Comparison of ENCODE assay signal across 17 cellular contexts in genomic region chr11:61116426-61117214, GRCh38. TPM values are rescaled to one million over a fixed set of nuclear protein-coding genes. Genes with fewer than 3 reads are reported as not detected.
DNase-seq lines count a peak whose midpoint lies in the region; ATAC-seq and TF ChIP-seq lines count a peak whose summit lies in the region.
"Had no signal": no experiment of that assay in that cellular context is flagged by ENCODE, and none has a peak within 500 bp of the region (broad histone marks: within the 10 kb centered on the region; RNA-seq: fewer than 3 reads in every experiment).

No MANE protein-coding gene starts in this region.

- no peaks in the 10 kb centered on the region for H3K9me2 ChIP-seq in MM.1S (replicated peaks; ENCODE audit: insufficient read depth, low read length)

- H3K4me2 ChIP-seq in MM.1S (ENCODE audit: low read depth, low read length), result no peak overlapping the region

- H3K27ac Mint-ChIP-seq in activated CD8-positive, alpha-beta memory T cell treated with anti-CD3 and anti-CD28 coated beads, Interleukin-2, amount 10 ng/mL, durations not matched to agents 7 days and 5 days, result peak overlapping the region; percentile 66
- H3K27ac Mint-ChIP-seq in chondrocyte (ENCODE audit: unreplicated experiment), result no peak overlapping the region
- peak overlapping the region; percentile 21 for H3K27ac Mint-ChIP-seq in stimulated activated memory B cell treated with anti-CD40 and anti-IgM and Interleukin-4, amounts not matched to agents 10 μg/mL and 1 μg/mL and 100 μg/mL, for 72 hours
- no peak overlapping the region for H3K27ac Mint-ChIP-seq in WTC11

- H3K27me3 Mint-ChIP-seq in activated CD8-positive, alpha-beta memory T cell treated with anti-CD3 and anti-CD28 coated beads, Interleukin-2, amount 10 ng/mL, durations not matched to agents 7 days and 5 days, result no peaks in the 10 kb centered on the region
- H3K27me3 Mint-ChIP-seq in chondrocyte (ENCODE audit: low read depth), result peaks cover 2% of the 10 kb centered on the region
- no peaks in the 10 kb centered on the region for H3K27me3 Mint-ChIP-seq in stimulated activated memory B cell treated with anti-CD40 and anti-IgM and Interleukin-4, amounts not matched to agents 10 μg/mL and 1 μg/mL and 100 μg/mL, for 72 hours
- H3K27me3 Mint-ChIP-seq in WTC11 (ENCODE audit: low read depth), result no peaks in the 10 kb centered on the region
- H3K27me3 Mint-ChIP-seq: naive B cell had no signal

- POLR2A ChIA-PET in WTC11 (lab: Charles Lee), result no interaction called here

- H3K9me3 ChIP-seq in RWPE2 (ENCODE audit: severe bottlenecking), result no peaks in the 10 kb centered on the region
- H3K9me3 ChIP-seq in MM.1S (replicated peaks; ENCODE audit: insufficient read depth, low read length), result no peaks in the 10 kb centered on the region
- H3K9me3 ChIP-seq: Caco-2, thoracic aorta had no signal

- no peak for ATAC-seq in activated CD8-positive, alpha-beta memory T cell treated with anti-CD3 and anti-CD28 coated beads, Interleukin-2, amount 10 ng/mL, durations not matched to agents 7 days and 5 days
- no peak for ATAC-seq in RWPE2 (ENCODE audit: low read depth)
- ATAC-seq in stimulated activated memory B cell treated with anti-CD40 and anti-IgM and Interleukin-4, amounts not matched to agents 10 μg/mL and 1 μg/mL and 100 μg/mL, for 72 hours, result no peak
- ATAC-seq in WTC11, result no peak
- ATAC-seq: left ventricle myocardium superior had no signal

- no peak overlapping the region for H2AFZ ChIP-seq in MM.1S (ENCODE audit: low read length)

- H3K4me1 Mint-ChIP-seq in activated CD8-positive, alpha-beta memory T cell treated with anti-CD3 and anti-CD28 coated beads, Interleukin-2, amount 10 ng/mL, durations not matched to agents 7 days and 5 days, result peaks cover 66% of the 10 kb centered on the region
- H3K4me1 Mint-ChIP-seq in chondrocyte (ENCODE audit: low read depth) (no peaks in the 10 kb centered on the region), WTC11 (no peaks in the 10 kb centered on the region)
- peaks cover 37% of the 10 kb centered on the region for H3K4me1 Mint-ChIP-seq in stimulated activated memory B cell treated with anti-CD40 and anti-IgM and Interleukin-4, amounts not matched to agents 10 μg/mL and 1 μg/mL and 100 μg/mL, for 72 hours

- no peaks in the 10 kb centered on the region for H3K36me3 ChIP-seq in RWPE2 (ENCODE audit: low read depth)
- H3K36me3 ChIP-seq in MM.1S (replicated peaks; ENCODE audit: insufficient read depth, low read length), result no peaks in the 10 kb centered on the region
- H3K36me3 ChIP-seq: brain microvascular endothelial cell, thoracic aorta had no signal

- H3K4me1 ChIP-seq in RWPE2 (ENCODE audit: insufficient read depth, poor library complexity, severe bottlenecking) (no peaks in the 10 kb centered on the region), MM.1S (ENCODE audit: low read length) (no peaks in the 10 kb centered on the region)
- H3K4me1 ChIP-seq: Caco-2 had no signal

- no peaks in the 10 kb centered on the region for H3K79me2 ChIP-seq in MM.1S (ENCODE audit: low read length)

- H3K4me3 ChIP-seq in RWPE2 (ENCODE audit: severe bottlenecking) (no peak overlapping the region), MM.1S (ENCODE audit: low read length) (no peak overlapping the region)
- H3K4me3 ChIP-seq: thoracic aorta had no signal

- no peak for TF ChIP-seq CTCF in RWPE2 (IDR thresholded peaks at IDR 0.05; ENCODE audit: poor library complexity, severe bottlenecking)
- no peak for TF ChIP-seq CTCF in chondrocyte (IDR thresholded peaks at IDR 0.05)
- TF ChIP-seq CTCF in WTC11 (IDR thresholded peaks at IDR 0.05), result no peak
- TF ChIP-seq CTCF in MM.1S (IDR thresholded peaks at IDR 0.05; ENCODE audit: low read length), result no peak

- no peaks in the 10 kb centered on the region for H3F3A ChIP-seq in MM.1S (ENCODE audit: insufficient read depth, low read length)

- DNase-seq in activated CD8-positive, alpha-beta memory T cell treated with anti-CD3 and anti-CD28 coated beads, Interleukin-2, amount 10 ng/mL, durations not matched to agents 7 days and 5 days, result no peak
- no peak for DNase-seq in activated CD8-positive, alpha-beta memory T cell treated with anti-CD3 and anti-CD28 coated beads for 24 hours
- DNase-seq in RWPE2 (ENCODE audit: low spot score) (peak; percentile 3), chondrocyte (ENCODE audit: low spot score) (peak; percentile 49), WTC11 (ENCODE audit: low spot score) (no peak), NCI-H82 treated with DMSO at 0.1 percent for 48 hours (lab: John Stamatoyannopoulos, UW; ENCODE audit: unreplicated experiment) (no peak), MM.1S (no peak)
- DNase-seq: brain microvascular endothelial cell; Caco-2; effector CD4-positive, alpha-beta T cell; left ventricle myocardium superior; naive B cell; NCI-H187 treated with DMSO at 0.1 percent for 48 hours; NCI-H526 had no signal

- H3K36me3 Mint-ChIP-seq in activated CD8-positive, alpha-beta memory T cell treated with anti-CD3 and anti-CD28 coated beads, Interleukin-2, amount 10 ng/mL, durations not matched to agents 7 days and 5 days, result peaks cover 68% of the 10 kb centered on the region
- no peaks in the 10 kb centered on the region for H3K36me3 Mint-ChIP-seq in chondrocyte (ENCODE audit: low read depth)
- no peaks in the 10 kb centered on the region for H3K36me3 Mint-ChIP-seq in stimulated activated memory B cell treated with anti-CD40 and anti-IgM and Interleukin-4, amounts not matched to agents 10 μg/mL and 1 μg/mL and 100 μg/mL, for 72 hours
- no peaks in the 10 kb centered on the region for H3K36me3 Mint-ChIP-seq in WTC11

- H3K9ac ChIP-seq in MM.1S (ENCODE audit: low read length), result no peak overlapping the region

- CTCF ChIA-PET in activated CD8-positive, alpha-beta memory T cell treated with anti-CD3 and anti-CD28 coated beads, Interleukin-2, amount 10 ng/mL, durations not matched to agents 7 days and 5 days (lab: Charles Lee), result interaction anchor here (1.0 to 6.5 kb wide), 4 partner anchors 14 to 285 kb away, joined by 3 to 45 read pairs (median 4); no protein-coding TSS in a partner anchor
- CTCF ChIA-PET in WTC11 (lab: Charles Lee), result interaction anchor here (0.6 kb wide), 1 partner anchor 56 kb away, joined by 3 read pairs; no protein-coding TSS in a partner anchor

- H3K27ac ChIP-seq in RWPE2 (ENCODE audit: poor library complexity, severe bottlenecking), result no peak overlapping the region
- H3K27ac ChIP-seq in MM.1S (ENCODE audit: low read length), result no peak overlapping the region
- H3K27ac ChIP-seq: brain microvascular endothelial cell, thoracic aorta, VCaP had no signal

- H3K27me3 ChIP-seq in RWPE2 (ENCODE audit: insufficient read depth, poor library complexity, severe bottlenecking) (no peaks in the 10 kb centered on the region), MM.1S (replicated peaks; ENCODE audit: insufficient read depth, low read length) (no peaks in the 10 kb centered on the region)
- H3K27me3 ChIP-seq: brain microvascular endothelial cell had no signal

- peaks cover 3% of the 10 kb centered on the region for H3K9me3 Mint-ChIP-seq in activated CD8-positive, alpha-beta memory T cell treated with anti-CD3 and anti-CD28 coated beads, Interleukin-2, amount 10 ng/mL, durations not matched to agents 7 days and 5 days (ENCODE audit: low read depth)
- no peaks in the 10 kb centered on the region for H3K9me3 Mint-ChIP-seq in chondrocyte (ENCODE audit: low read depth)
- peaks cover 6% of the 10 kb centered on the region for H3K9me3 Mint-ChIP-seq in stimulated activated memory B cell treated with anti-CD40 and anti-IgM and Interleukin-4, amounts not matched to agents 10 μg/mL and 1 μg/mL and 100 μg/mL, for 72 hours
- no peaks in the 10 kb centered on the region for H3K9me3 Mint-ChIP-seq in WTC11
- H3K9me3 Mint-ChIP-seq: naive B cell had no signal

- H3K4me3 Mint-ChIP-seq in activated CD8-positive, alpha-beta memory T cell treated with anti-CD3 and anti-CD28 coated beads, Interleukin-2, amount 10 ng/mL, durations not matched to agents 7 days and 5 days, result no peak overlapping the region
- no peak overlapping the region for H3K4me3 Mint-ChIP-seq in chondrocyte (ENCODE audit: unreplicated experiment)
- H3K4me3 Mint-ChIP-seq in stimulated activated memory B cell treated with anti-CD40 and anti-IgM and Interleukin-4, amounts not matched to agents 10 μg/mL and 1 μg/mL and 100 μg/mL, for 72 hours, result no peak overlapping the region
- no peak overlapping the region for H3K4me3 Mint-ChIP-seq in WTC11
- H3K4me3 Mint-ChIP-seq: naive B cell had no signal

- no peaks in the 10 kb centered on the region for H4K20me1 ChIP-seq in MM.1S (ENCODE audit: insufficient read depth, low read length)

TF ChIP-seq in WTC11, 78 proteins besides CTCF, POLR2A, EP300 and RAD21 (continues in another document):
- TF ChIP-seq ZNF232 (CRISPR knock-in tag; IDR thresholded peaks at IDR 0.05) (no peak), ZMAT4 (CRISPR knock-in tag; IDR thresholded peaks at IDR 0.05) (no peak), TEAD1 (CRISPR knock-in tag; IDR thresholded peaks at IDR 0.05) (no peak), ZNF138 (CRISPR knock-in tag; conservative IDR thresholded peaks at IDR 0.05) (no peak), TCF7 (CRISPR knock-in tag; IDR thresholded peaks at IDR 0.05; ENCODE audit: low read depth) (no peak), SMAD3 (CRISPR knock-in tag; IDR thresholded peaks at IDR 0.05; ENCODE audit: borderline replicate concordance) (no peak), USF2 (CRISPR knock-in tag; IDR thresholded peaks at IDR 0.05) (no peak)

RNA-seq across cellular contexts. Expression of gene CD5, which starts 14.3 kb away (rescaled TPM):
- 100 to 1,000 TPM; 134 to 152 TPM for total RNA-seq in activated CD8-positive, alpha-beta memory T cell treated with anti-CD3 and anti-CD28 coated beads, Interleukin-2, amount 10 ng/mL, durations not matched to agents 7 days and 5 days
- total RNA-seq in chondrocyte, result not detected in 3 replicates
- 0.30 to 0.37 TPM (median 0.32 TPM) in 3 replicates for total RNA-seq in WTC11 (2021)
- total RNA-seq: Caco-2 had no signal

RNA-seq across cellular contexts. Expression of gene VPS37C, which starts 44.6 kb away (rescaled TPM):
- 1 to 10 TPM; 5.4 to 5.6 TPM for total RNA-seq in activated CD8-positive, alpha-beta memory T cell treated with anti-CD3 and anti-CD28 coated beads, Interleukin-2, amount 10 ng/mL, durations not matched to agents 7 days and 5 days
- total RNA-seq in chondrocyte (15.3 to 20.5 TPM (median 19.6 TPM) in 3 replicates), WTC11 (2021) (22.2 to 23.9 TPM (median 23.4 TPM) in 3 replicates)

Comparison
In these comparisons a context has a peak if more than half of its experiments do, and no peak if none do; other contexts are left out.
1. DNase-seq: peak in RWPE2 (single experiment) and chondrocyte (single experiment); none in activated CD8-positive, alpha-beta memory T cell treated with anti-CD3 and anti-CD28 coated beads, Interleukin-2, amount 10 ng/mL, durations not matched to agents 7 days and 5 days (single experiment), activated CD8-positive, alpha-beta memory T cell treated with anti-CD3 and anti-CD28 coated beads for 24 hours (single experiment), WTC11 (single experiment), NCI-H82 treated with DMSO at 0.1 percent for 48 hours (single experiment) and MM.1S (single experiment).
2. H3K27ac Mint-ChIP-seq: peak in activated CD8-positive, alpha-beta memory T cell treated with anti-CD3 and anti-CD28 coated beads, Interleukin-2, amount 10 ng/mL, durations not matched to agents 7 days and 5 days (single experiment) and stimulated activated memory B cell treated with anti-CD40 and anti-IgM and Interleukin-4, amounts not matched to agents 10 μg/mL and 1 μg/mL and 100 μg/mL, for 72 hours (single experiment); none in chondrocyte (single experiment) and WTC11 (single experiment).
3. RNA of gene CD5, which starts 14.3 kb away (total RNA-seq): 134 to 152 TPM in activated CD8-positive, alpha-beta memory T cell treated with anti-CD3 and anti-CD28 coated beads, Interleukin-2, amount 10 ng/mL, durations not matched to agents 7 days and 5 days; 0.30 to 0.37 TPM in WTC11 and not detected in chondrocyte; every median in the first group is over 10 times any median in the second.